ENCODE assay signal across 18 cellular contexts in the genomic region with DNA sequence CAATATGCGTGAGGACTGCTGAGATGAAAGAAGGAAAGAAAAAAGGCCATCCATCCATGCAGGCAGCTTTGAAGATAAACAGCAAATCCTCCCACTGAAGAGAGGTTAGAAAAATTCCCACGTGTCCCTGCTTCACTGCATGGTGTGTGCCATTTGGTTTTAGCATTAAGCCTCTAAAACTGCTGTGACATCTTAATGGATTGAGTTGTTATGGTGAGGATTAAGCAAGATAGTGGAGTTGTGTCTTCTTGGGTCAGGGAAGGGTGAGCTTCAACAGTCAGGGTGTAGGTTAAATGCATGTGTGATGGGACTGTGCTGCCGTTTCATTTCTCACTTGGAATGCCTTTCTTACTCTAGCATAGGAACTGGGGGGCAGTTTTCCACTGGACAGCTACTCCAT. TPM values are rescaled to one million over a fixed set of nuclear protein-coding genes. Genes with fewer than 3 reads are reported as not detected.
"Had no signal": no experiment of that assay in that cellular context is flagged by ENCODE, and none has a peak within 500 bp of the region (broad histone marks: within the 10 kb centered on the region; RNA-seq: fewer than 3 reads in every experiment).

No MANE protein-coding gene starts in this region.

- DNase-seq: dermis blood vessel endothelial cell; heart left ventricle; hippocampal formation; left colon; mesendoderm; naive thymus-derived CD8-positive, alpha-beta T cell; occipital lobe; psoas muscle; retina; right lobe of liver; stimulated activated CD4-positive, alpha-beta T cell treated with anti-CD3 and anti-CD28 coated beads, Interleukin-4, amount 100 ng/mL, for 1 hour; stimulated activated naive B cell treated with anti-CD40 and anti-IgM and Interleukin-4, amounts not matched to agents 10 μg/mL and 1 μg/mL and 100 μg/mL, for 72 hours; stimulated activated naive CD8-positive, alpha-beta T cell treated with anti-CD3 and anti-CD28 coated beads, Interleukin-15, amount 100 ng/mL, for 72 hours; testis had no signal

- H3K4me3 Mint-ChIP-seq: stimulated activated naive B cell treated with anti-CD40 and anti-IgM and Interleukin-4, amounts not matched to agents 10 μg/mL and 1 μg/mL and 100 μg/mL, for 72 hours; stimulated activated naive CD8-positive, alpha-beta T cell treated with anti-CD3 and anti-CD28 coated beads, Interleukin-15, amount 100 ng/mL, for 72 hours had no signal

- H3K9me3 ChIP-seq: heart left ventricle, psoas muscle, right lobe of liver, testis, tibial nerve had no signal

- H3K9me3 Mint-ChIP-seq: naive thymus-derived CD8-positive, alpha-beta T cell; stimulated activated naive B cell treated with anti-CD40 and anti-IgM and Interleukin-4, amounts not matched to agents 10 μg/mL and 1 μg/mL and 100 μg/mL, for 72 hours; stimulated activated naive CD8-positive, alpha-beta T cell treated with anti-CD3 and anti-CD28 coated beads, Interleukin-15, amount 100 ng/mL, for 72 hours had no signal

- H3K27me3 Mint-ChIP-seq: naive thymus-derived CD8-positive, alpha-beta T cell; stimulated activated naive B cell treated with anti-CD40 and anti-IgM and Interleukin-4, amounts not matched to agents 10 μg/mL and 1 μg/mL and 100 μg/mL, for 72 hours; stimulated activated naive CD8-positive, alpha-beta T cell treated with anti-CD3 and anti-CD28 coated beads, Interleukin-15, amount 100 ng/mL, for 72 hours had no signal

- H3K27ac ChIP-seq: heart left ventricle, parathyroid adenoma, psoas muscle, right lobe of liver, testis, tibial nerve had no signal

- H3K4me1 Mint-ChIP-seq: stimulated activated naive B cell treated with anti-CD40 and anti-IgM and Interleukin-4, amounts not matched to agents 10 μg/mL and 1 μg/mL and 100 μg/mL, for 72 hours had no signal

- H3K27me3 ChIP-seq: heart left ventricle, right lobe of liver, testis had no signal

- ATAC-seq: heart left ventricle; left colon; naive thymus-derived CD8-positive, alpha-beta T cell; psoas muscle; stimulated activated naive B cell treated with anti-CD40 and anti-IgM and Interleukin-4, amounts not matched to agents 10 μg/mL and 1 μg/mL and 100 μg/mL, for 72 hours; stimulated activated naive CD8-positive, alpha-beta T cell treated with anti-CD3 and anti-CD28 coated beads, Interleukin-15, amount 100 ng/mL, for 72 hours had no signal

- H3K27ac Mint-ChIP-seq: stimulated activated naive B cell treated with anti-CD40 and anti-IgM and Interleukin-4, amounts not matched to agents 10 μg/mL and 1 μg/mL and 100 μg/mL, for 72 hours; stimulated activated naive CD8-positive, alpha-beta T cell treated with anti-CD3 and anti-CD28 coated beads, Interleukin-15, amount 100 ng/mL, for 72 hours had no signal

RNA-seq across cellular contexts. Expression of a gene that starts 50.5 kb away (rescaled TPM):
- total RNA-seq: glomerular endothelial cell, kidney epithelial cell had no signal
